15 cellular contexts compared by ENCODE assay signal in genomic region chr7:18573410-18574234, GRCh38.
DNase-seq lines count a peak whose midpoint lies in the region; ATAC-seq and TF ChIP-seq lines count a peak whose summit lies in the region.
"Had no signal": no experiment of that assay in that cellular context is flagged by ENCODE, and none has a peak within 500 bp of the region (broad histone marks: within the 10 kb centered on the region; RNA-seq: fewer than 3 reads in every experiment).

No MANE protein-coding gene starts in this region.

- no peaks in the 10 kb centered on the region for H3K27me3 ChIP-seq in DOHH2 (ENCODE audit: control insufficient read depth, low read length)
- H3K27me3 ChIP-seq: thyroid gland had no signal

- no peaks in the 10 kb centered on the region for H4K20me1 ChIP-seq in DOHH2 (ENCODE audit: control insufficient read depth, insufficient read depth, low read depth, low read length)

- H3K4me3 ChIP-seq in DOHH2 (ENCODE audit: low read length), result peak overlapping the region; percentile 69
- no peak overlapping the region for H3K4me3 ChIP-seq in SK-N-MC
- H3K4me3 ChIP-seq in foreskin fibroblast (ENCODE audit: low read depth in 1 of 2, low read length in 2 of 2), result no peak overlapping the region
- H3K4me3 ChIP-seq: thyroid gland had no signal

- no peak for TF ChIP-seq CTCF in DOHH2 (IDR thresholded peaks at IDR 0.05; ENCODE audit: low read depth, low read length, poor library complexity, severe bottlenecking)
- TF ChIP-seq CTCF in foreskin fibroblast (IDR thresholded peaks at IDR 0.05; ENCODE audit: low read depth, low read length), result no peak

- peak overlapping the region; percentile 91 for H3K4me2 ChIP-seq in DOHH2 (ENCODE audit: low read length)

- H3K9ac ChIP-seq in SK-N-MC (ENCODE audit: insufficient read length), result no peak overlapping the region

- H3K36me3 ChIP-seq in DOHH2 (ENCODE audit: control insufficient read depth, low read length) (peaks cover 2% of the 10 kb centered on the region; the same call in 1 of the 2 replicates), SK-N-MC (ENCODE audit: insufficient read depth, low read length) (no peaks in the 10 kb centered on the region)
- H3K36me3 ChIP-seq: thyroid gland had no signal

- no peaks in the 10 kb centered on the region for H3K9me3 ChIP-seq in DOHH2 (ENCODE audit: control insufficient read depth, insufficient read depth, low read length)
- H3K9me3 ChIP-seq in SK-N-MC (ENCODE audit: low read depth, low read length), result no peaks in the 10 kb centered on the region
- H3K9me3 ChIP-seq: thyroid gland had no signal

- ATAC-seq in HG02571 (IDR thresholded peaks at IDR 0.05; ENCODE audit: unreplicated experiment), result peak; percentile 44
- ATAC-seq in HG03097 (IDR thresholded peaks at IDR 0.05; ENCODE audit: low FRiP score, unreplicated experiment), result no peak
- ATAC-seq: natural killer cell treated with Interleukin-12 subunit alpha and Interleukin-12 subunit beta and Interleukin-15 and Interleukin-18, amount 100 ng/mL, for 72 hours had no signal

- peaks cover 80% of the 10 kb centered on the region for H3K4me1 ChIP-seq in DOHH2 (ENCODE audit: control insufficient read depth, low read length)
- H3K4me1 ChIP-seq: thyroid gland had no signal

- peak overlapping the region; percentile 66 for H3K27ac ChIP-seq in DOHH2 (ENCODE audit: low read depth, low read length)
- H3K27ac ChIP-seq in SK-N-MC, result peak overlapping the region; percentile 92; the same call in 1 of the 2 replicates
- H3K27ac ChIP-seq: thyroid gland had no signal

- DNase-seq in SK-N-MC (ENCODE audit: low read depth, low spot score) (no peak), myocyte (ENCODE audit: low read depth) (peak; percentile 53), foreskin fibroblast (no peak), UCSD-AML1 (lab: John Stamatoyannopoulos, UW; ENCODE audit: unreplicated experiment) (no peak), SK-N-DZ (ENCODE audit: low spot score) (no peak)
- DNase-seq: Calu3; effector CD4-positive, alpha-beta T cell; NCI-H748 treated with DMSO at 0.1 percent for 48 hours; RPMI8226; stimulated activated CD4-positive, alpha-beta T cell treated with anti-CD3 and anti-CD28 coated beads, Interleukin-1b, Interleukin-23, amount 100 ng/mL, for 48 hours; thyroid gland had no signal

- H3K79me2 ChIP-seq in DOHH2 (ENCODE audit: control insufficient read depth, low read length), result peaks cover 12% of the 10 kb centered on the region

- peaks cover 11% of the 10 kb centered on the region; the same call in 1 of the 2 replicates for H3F3A ChIP-seq in DOHH2 (ENCODE audit: control insufficient read depth, insufficient read depth)

- no peaks in the 10 kb centered on the region for H3K9me2 ChIP-seq in DOHH2 (replicated peaks; ENCODE audit: control insufficient read depth, low read length)
